ENCODE assay signal across 8 cellular contexts in genomic region chr5:158382473-158382872, GRCh38.
A peak's percentile ranks its signal among the peaks of the same experiment; 100 is the strongest.
DNase-seq lines count a peak whose midpoint lies in the region; ATAC-seq, FAIRE-seq and TF ChIP-seq lines count a peak whose summit lies in the region.

No MANE protein-coding gene starts in this region.

- H3K36me3 Mint-ChIP-seq in activated T-helper 2 cell treated with anti-CD3 and anti-CD28 coated beads, Interferon-gamma antibody, Interleukin-2, Interleukin-4, amounts not matched to agents 10 μg/mL and 5 μg/mL and 100 μg/mL, durations not matched to agents 14 hours and 24 hours and 36 hours (ENCODE audit: low read depth), result no peaks in the 10 kb centered on the region

- peak; percentile 86 for ATAC-seq in GM21723 (IDR thresholded peaks at IDR 0.05; ENCODE audit: unreplicated experiment)

- no peak for TF ChIP-seq POLR2A in GM12891 (IDR thresholded peaks at IDR 0.05; ENCODE audit: low read depth, low read length)

- H3K4me1 Mint-ChIP-seq in activated T-helper 2 cell treated with anti-CD3 and anti-CD28 coated beads, Interferon-gamma antibody, Interleukin-2, Interleukin-4, amounts not matched to agents 10 μg/mL and 5 μg/mL and 100 μg/mL, durations not matched to agents 14 hours and 24 hours and 36 hours (ENCODE audit: low read depth), result peaks cover 3% of the 10 kb centered on the region

- FAIRE-seq in GM12891 (lab: Jason Lieb, UNC), result peak; percentile 66

- DNase-seq in GM12891 (ENCODE audit: insufficient read length, low spot score) (no peak), HT1080 (ENCODE audit: low read depth) (peak; percentile 97), iPS DF 4.7 (ENCODE audit: extremely low read depth, low spot score) (peak; percentile 9), NCI-H526 treated with DMSO at 0.1 percent for 48 hours (lab: John Stamatoyannopoulos, UW) (no peak), SHP77 (lab: John Stamatoyannopoulos, UW) (no peak)
- DNase-seq in activated T-helper 2 cell treated with anti-CD3 and anti-CD28 coated beads, Interferon-gamma antibody, Interleukin-2, Interleukin-4, amounts not matched to agents 10 μg/mL and 5 μg/mL and 100 μg/mL, durations not matched to agents 14 hours and 24 hours and 36 hours (ENCODE audit: low spot score), result peak; percentile 11
- peak; percentile 53 for DNase-seq in stimulated activated CD8-positive, alpha-beta memory T cell treated with anti-CD3 and anti-CD28 coated beads, Interleukin-4, amount 100 ng/mL, for 48 hours

- peaks cover 2% of the 10 kb centered on the region for H3K27me3 Mint-ChIP-seq in activated T-helper 2 cell treated with anti-CD3 and anti-CD28 coated beads, Interferon-gamma antibody, Interleukin-2, Interleukin-4, amounts not matched to agents 10 μg/mL and 5 μg/mL and 100 μg/mL, durations not matched to agents 14 hours and 24 hours and 36 hours (ENCODE audit: low read depth)

- peaks cover 22% of the 10 kb centered on the region for H3K9me3 Mint-ChIP-seq in activated T-helper 2 cell treated with anti-CD3 and anti-CD28 coated beads, Interferon-gamma antibody, Interleukin-2, Interleukin-4, amounts not matched to agents 10 μg/mL and 5 μg/mL and 100 μg/mL, durations not matched to agents 14 hours and 24 hours and 36 hours

- H3K4me3 Mint-ChIP-seq in activated T-helper 2 cell treated with anti-CD3 and anti-CD28 coated beads, Interferon-gamma antibody, Interleukin-2, Interleukin-4, amounts not matched to agents 10 μg/mL and 5 μg/mL and 100 μg/mL, durations not matched to agents 14 hours and 24 hours and 36 hours (ENCODE audit: low read depth), result no peak overlapping the region

- H3K27ac Mint-ChIP-seq in activated T-helper 2 cell treated with anti-CD3 and anti-CD28 coated beads, Interferon-gamma antibody, Interleukin-2, Interleukin-4, amounts not matched to agents 10 μg/mL and 5 μg/mL and 100 μg/mL, durations not matched to agents 14 hours and 24 hours and 36 hours, result no peak overlapping the region

- intact Hi-C loops in activated T-helper 2 cell treated with anti-CD3 and anti-CD28 coated beads, Interferon-gamma antibody, Interleukin-2, Interleukin-4, amounts not matched to agents 10 μg/mL and 5 μg/mL and 100 μg/mL, durations not matched to agents 14 hours and 24 hours and 36 hours (cut with micrococcal nuclease), result no loop called here

TF ChIP-seq in GM12891, 5 proteins besides CTCF, POLR2A, EP300 and RAD21:
- TF ChIP-seq PAX5 (IDR thresholded peaks at IDR 0.05; ENCODE audit: insufficient read depth, low read length, severe bottlenecking), result no peak
- no peak for TF ChIP-seq POLR2AphosphoS5 (IDR thresholded peaks at IDR 0.05; ENCODE audit: low read depth, low read length)
- no peak for TF ChIP-seq SPI1 (IDR thresholded peaks at IDR 0.05; ENCODE audit: low read depth, low read length)
- no peak for TF ChIP-seq POU2F2 (IDR thresholded peaks at IDR 0.05; ENCODE audit: low read depth, low read length)
- TF ChIP-seq TAF1 (IDR thresholded peaks at IDR 0.05; ENCODE audit: low read depth, low read length), result no peak

Comparison
In these comparisons a context has a peak if more than half of its experiments do, and no peak if none do; other contexts are left out.
1. DNase-seq: peak in HT1080 (single experiment), activated T-helper 2 cell treated with anti-CD3 and anti-CD28 coated beads, Interferon-gamma antibody, Interleukin-2, Interleukin-4, amounts not matched to agents 10 μg/mL and 5 μg/mL and 100 μg/mL, durations not matched to agents 14 hours and 24 hours and 36 hours (single experiment), iPS DF 4.7 (single experiment) and stimulated activated CD8-positive, alpha-beta memory T cell treated with anti-CD3 and anti-CD28 coated beads, Interleukin-4, amount 100 ng/mL, for 48 hours (single experiment); none in GM12891 (single experiment), NCI-H526 treated with DMSO at 0.1 percent for 48 hours (single experiment) and SHP77 (0 of 2).